In genomic region chr2:240782886-240783818, GRCh38 we compare ENCODE assay signal across 21 cellular contexts. TPM values are rescaled to one million over a fixed set of nuclear protein-coding genes. Genes with fewer than 3 reads are reported as not detected.
DNase-seq lines count a peak whose midpoint lies in the region; ATAC-seq and TF ChIP-seq lines count a peak whose summit lies in the region.
"Had no signal": no experiment of that assay in that cellular context is flagged by ENCODE, and none has a peak within 500 bp of the region (broad histone marks: within the 10 kb centered on the region; RNA-seq: fewer than 3 reads in every experiment).

No MANE protein-coding gene starts in this region.

- ATAC-seq in HCT116: no peak
- ATAC-seq in HG02610 (IDR thresholded peaks at IDR 0.05; ENCODE audit: unreplicated experiment): no peak
- ATAC-seq in GM19035 (IDR thresholded peaks at IDR 0.05; ENCODE audit: unreplicated experiment): no peak
- no peak for ATAC-seq in GM18868 (IDR thresholded peaks at IDR 0.05; ENCODE audit: unreplicated experiment)

- H2AFZ ChIP-seq in HCT116 (ENCODE audit: low read depth, low read length, poor library complexity, severe bottlenecking): no peak overlapping the region
- H2AFZ ChIP-seq in neuronal stem cell (ENCODE audit: low read length): no peak overlapping the region

- H3K36me3 ChIP-seq in HCT116 (ENCODE audit: control insufficient read depth in 1 of 2, insufficient read depth in 2 of 2, low read length in 2 of 2) (no peaks in the 10 kb centered on the region), left ventricle myocardium inferior (no peaks in the 10 kb centered on the region), neuronal stem cell (replicated peaks in 1 of 2; ENCODE audit: control insufficient read depth in 2 of 2, insufficient read depth in 2 of 2, low read length in 2 of 2) (peaks cover 49 to 60% of the 10 kb centered on the region in 2 donors)
- H3K36me3 ChIP-seq: BLaER1, Peyer's patch had no signal

- no peak overlapping the region for H2BK120ac ChIP-seq in neuronal stem cell (ENCODE audit: low read depth, low read length)

- peaks cover 16% of the 10 kb centered on the region for H3K79me1 ChIP-seq in neuronal stem cell (ENCODE audit: low read depth, low read length)

- H3K9ac ChIP-seq in HCT116 (ENCODE audit: low read length): no peak overlapping the region
- H3K9ac ChIP-seq in neuronal stem cell (ENCODE audit: low read depth, low read length, poor library complexity): no peak overlapping the region
- H3K9ac ChIP-seq: BLaER1 had no signal

- TF ChIP-seq CTCF in HCT116 (IDR thresholded peaks at IDR 0.05 in 2 of 3, conservative IDR thresholded peaks at IDR 0.05 in 1 of 3; ENCODE audit: borderline replicate concordance in 1 of 3, insufficient read depth in 1 of 3, low read depth in 2 of 3, low read length in 2 of 3): no peak
- TF ChIP-seq CTCF in dorsolateral prefrontal cortex (IDR thresholded peaks at IDR 0.05 in 54 of 56, conservative IDR thresholded peaks at IDR 0.05 in 2 of 56; ENCODE audit: low read depth in 1 of 56, partially characterized antibody in 56 of 56): no peak
- TF ChIP-seq CTCF in left ventricle myocardium inferior (IDR thresholded peaks at IDR 0.05; ENCODE audit: borderline replicate concordance): no peak

- no peak overlapping the region for H3K14ac ChIP-seq in neuronal stem cell (ENCODE audit: low read length)

- BruUV-seq in HCT116 (replicated peaks; lab: Mats Ljungman, UMichigan): no TSS peak

- RAD21 ChIA-PET in HCT116 (lab: Charles Lee; ENCODE audit: low non-redundant PET in 1 of 2, low total read pairs in 2 of 2, uncharacterized antibody in 2 of 2, unreplicated experiment in 2 of 2): no interaction called here

- H3K79me2 ChIP-seq in HCT116 (ENCODE audit: insufficient read depth, low read length): no peaks in the 10 kb centered on the region

- H2BK15ac ChIP-seq in neuronal stem cell (ENCODE audit: low read length): no peak overlapping the region

- no peak overlapping the region for H2AK5ac ChIP-seq in neuronal stem cell (ENCODE audit: low read depth, low read length)

- H3K9me2 ChIP-seq in HCT116 (ENCODE audit: insufficient read depth): no peaks in the 10 kb centered on the region

- no peak overlapping the region for H2BK12ac ChIP-seq in neuronal stem cell (ENCODE audit: low read length)

- H3K27me3 ChIP-seq in HCT116 (ENCODE audit: insufficient read depth, low read length) (no peaks in the 10 kb centered on the region), dorsolateral prefrontal cortex (no peaks in the 10 kb centered on the region), left ventricle myocardium inferior (ENCODE audit: low read depth) (peaks cover 69% of the 10 kb centered on the region), neuronal stem cell (ENCODE audit: control insufficient read depth in 3 of 3, insufficient read depth in 3 of 3, low read depth in 1 of 3, low read length in 3 of 3) (no peaks in the 10 kb centered on the region)
- H3K27me3 ChIP-seq: BLaER1, Peyer's patch had no signal

- H4K20me1 ChIP-seq in HCT116 (ENCODE audit: insufficient read depth): no peaks in the 10 kb centered on the region
- H4K20me1 ChIP-seq: BLaER1 had no signal

- H3K27ac ChIP-seq in HCT116 (ENCODE audit: low read depth, low read length): no peak overlapping the region
- peak overlapping the region in 30 of 59 donors; percentile 2 to 74 (median 44) for H3K27ac ChIP-seq in dorsolateral prefrontal cortex
- H3K27ac ChIP-seq in left ventricle myocardium inferior (replicated peaks): no peak overlapping the region
- H3K27ac ChIP-seq in neuronal stem cell (replicated peaks; ENCODE audit: low read length): no peak overlapping the region
- H3K27ac ChIP-seq: BLaER1, Peyer's patch had no signal

- peaks cover 0 to 6% of the 10 kb centered on the region in 2 experiments; a peak in 2 of 4 replicates for H3K4me1 ChIP-seq in HCT116 (ENCODE audit: control insufficient read depth in 1 of 2, insufficient read depth in 2 of 2, low read length in 2 of 2)
- H3K4me1 ChIP-seq in left ventricle myocardium inferior: no peaks in the 10 kb centered on the region
- H3K4me1 ChIP-seq in neuronal stem cell (ENCODE audit: control insufficient read depth in 2 of 2, insufficient read depth in 1 of 2, low read depth in 1 of 2, low read length in 2 of 2): no peaks in the 10 kb centered on the region
- H3K4me1 ChIP-seq: BLaER1, Peyer's patch had no signal

- H2BK5ac ChIP-seq in neuronal stem cell (ENCODE audit: low read length): peak overlapping the region; percentile 13

- intact Hi-C loops in HCT116 (cut with micrococcal nuclease) (no loop called here), dorsolateral prefrontal cortex (cut with DNase I) (no loop called here), left ventricle myocardium inferior (cut with micrococcal nuclease) (no loop called here)

- no CpG with 5 or more reads among the region's 32 CpGs for WGBS in neuronal stem cell (ENCODE audit: extremely low coverage in 2 of 2, insufficient read length in 2 of 2, insufficient replicate concordance in 1 of 2), 2 donors

- H4K8ac ChIP-seq in neuronal stem cell (ENCODE audit: low read depth, low read length): no peak overlapping the region

- no peak overlapping the region for H3K4ac ChIP-seq in neuronal stem cell (ENCODE audit: low read length)

- H3K9me3 ChIP-seq in HCT116 (ENCODE audit: control insufficient read depth in 1 of 2, insufficient read depth in 1 of 2, low read depth in 1 of 2, low read length in 2 of 2) (no peaks in the 10 kb centered on the region), left ventricle myocardium inferior (replicated peaks) (no peaks in the 10 kb centered on the region), neuronal stem cell (replicated peaks in 1 of 2; ENCODE audit: control insufficient read depth in 2 of 2, insufficient read depth in 1 of 2, low read depth in 1 of 2, low read length in 2 of 2) (peaks cover 0 to 2% of the 10 kb centered on the region in 2 donors)
- H3K9me3 ChIP-seq: BLaER1, Peyer's patch had no signal

- no peak for DNase-seq in HCT116 (ENCODE audit: low read depth, low spot score)
- peak in 4 of 10 donors; percentile 2 to 40 (median 32) for DNase-seq in dorsolateral prefrontal cortex
- DNase-seq in left ventricle myocardium inferior: peak; percentile 11
- no peak for DNase-seq in neuronal stem cell (ENCODE audit: low spot score)
- DNase-seq in NCI-H2081 (lab: John Stamatoyannopoulos, UW): no peak
- DNase-seq: DND-41, GOT3, Karpas-422, NCI-H1694, NCI-H2081 treated with DMSO at 0.1 percent for 48 hours, NCI-H2171 treated with DMSO at 0.1 percent for 48 hours, NCI-H446, NCI-H526, Peyer's patch had no signal

- TF ChIP-seq RAD21 in HCT116 (IDR thresholded peaks at IDR 0.05; ENCODE audit: low read depth): no peak

- peak overlapping the region; percentile 17 for H3K18ac ChIP-seq in neuronal stem cell (ENCODE audit: low read length)

- H3K4me2 ChIP-seq in HCT116 (ENCODE audit: low read length): 0 out of 2 replicates have a peak overlapping the region, but pooled peaks have one; percentile 5
- H3K4me2 ChIP-seq in neuronal stem cell (ENCODE audit: insufficient read depth, low read length, poor library complexity, severe bottlenecking): no peak overlapping the region
- H3K4me2 ChIP-seq: BLaER1 had no signal

- no peak overlapping the region for H3K23ac ChIP-seq in neuronal stem cell (ENCODE audit: low read depth, low read length, poor library complexity)

- CTCF ChIA-PET in HCT116 (lab: Charles Lee): no interaction called here

- no peak for TF ChIP-seq POLR2A in HCT116 (IDR thresholded peaks at IDR 0.05; ENCODE audit: borderline replicate concordance, extremely low read depth, insufficient read depth, insufficient read length)

- no peak overlapping the region for H3K4me3 ChIP-seq in HCT116 (replicated peaks in 1 of 2; ENCODE audit: low read depth in 1 of 2, low read length in 2 of 2)
- H3K4me3 ChIP-seq in dorsolateral prefrontal cortex: no peak overlapping the region
- no peak overlapping the region for H3K4me3 ChIP-seq in left ventricle myocardium inferior
- H3K4me3 ChIP-seq in neuronal stem cell (ENCODE audit: low read length in 2 of 2): no peak overlapping the region
- H3K4me3 ChIP-seq: BLaER1, Peyer's patch had no signal

- no peak overlapping the region for H4K91ac ChIP-seq in neuronal stem cell (ENCODE audit: low read depth, low read length, poor library complexity)

- POLR2A ChIA-PET in HCT116 (lab: Charles Lee): no interaction called here

TF ChIP-seq in HCT116, 20 proteins besides CTCF, POLR2A, EP300 and RAD21:
- no peak for TF ChIP-seq JUND (IDR thresholded peaks at IDR 0.05)
- no peak for TF ChIP-seq CBX3 (IDR thresholded peaks at IDR 0.05; ENCODE audit: low read depth)
- no peak for TF ChIP-seq MAX (IDR thresholded peaks at IDR 0.05)

RNA-seq across cellular contexts. Expression of gene KIF1A, which starts 36.9 kb away (rescaled TPM):
- 0.27 TPM for total RNA-seq in HCT116 (2021; ENCODE audit: unreplicated experiment)
- 0.09 TPM in 2 replicates for polyA plus RNA-seq in HCT116 (2012)
- total RNA-seq in dorsolateral prefrontal cortex: 1,000 to 10,000 TPM in 108 of 120 experiments, 100 to 1,000 TPM in 12; 869 to 1,843 (median 1,153) TPM
- total RNA-seq in left ventricle myocardium inferior: 2.0 TPM
- polyA plus RNA-seq in neuronal stem cell (2013, experiment 1 of 2): 32.5 TPM
- polyA plus RNA-seq in neuronal stem cell (2013, experiment 2 of 2): 33.9 TPM
- total RNA-seq: CD4-positive, alpha-beta T cell; M059J; OCI-LY7 had no signal

Comparison
In these comparisons a context has a peak if more than half of its experiments do, and no peak if none do; other contexts are left out.
1. H3K27ac ChIP-seq: peak in dorsolateral prefrontal cortex (30 of 59); none in HCT116 (single experiment), left ventricle myocardium inferior (single experiment) and neuronal stem cell (single experiment).
2. RNA of gene KIF1A, which starts 36.9 kb away (total RNA-seq): 869 to 1,843 TPM in dorsolateral prefrontal cortex; 2.0 TPM in left ventricle myocardium inferior (single experiment) and 0.27 TPM in HCT116 (single experiment); every median in the first group is over 100 times any median in the second.